15 cellular contexts compared by ENCODE assay signal in the genomic region with DNA sequence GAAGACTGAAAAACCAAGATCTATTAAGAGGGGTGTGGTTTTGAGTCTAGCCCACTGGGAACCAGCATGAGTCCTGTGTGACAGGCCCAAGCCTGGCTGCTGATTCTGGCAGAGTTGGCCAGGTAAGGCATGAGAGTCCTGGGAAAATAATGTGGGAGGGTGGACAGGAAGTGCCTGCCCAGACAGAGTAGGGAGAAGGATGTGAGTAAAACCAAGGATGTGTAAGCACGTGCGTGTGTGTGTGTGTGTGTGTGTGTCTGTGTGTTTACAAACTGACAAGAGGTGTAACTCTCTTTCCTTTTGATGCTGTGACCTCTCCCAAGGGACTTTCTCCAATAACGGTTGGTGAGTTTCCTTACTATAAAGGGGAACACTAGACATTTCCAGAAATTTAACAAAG. TPM values are rescaled to one million over a fixed set of nuclear protein-coding genes. Genes with fewer than 3 reads are reported as not detected.
DNase-seq lines count a peak whose midpoint lies in the region; ATAC-seq, FAIRE-seq and TF ChIP-seq lines count a peak whose summit lies in the region.
"Had no signal": no experiment of that assay in that cellular context is flagged by ENCODE, and none has a peak within 500 bp of the region (broad histone marks: within the 10 kb centered on the region; RNA-seq: fewer than 3 reads in every experiment).

No MANE protein-coding gene starts in this region.

- no TSS peak for BruUV-seq in endothelial cell of umbilical vein (replicated peaks; lab: Mats Ljungman, UMichigan)

- H3K27ac ChIP-seq in OCI-LY3 (ENCODE audit: low read length) = no peak overlapping the region
- H3K27ac ChIP-seq in endothelial cell of umbilical vein (ENCODE audit: insufficient read depth, low read depth, low read length) = no peak overlapping the region
- peak overlapping the region in 1 of 2 donors; percentile 58 for H3K27ac ChIP-seq in coronary artery

- FAIRE-seq in GM12891 (lab: Jason Lieb, UNC) (peak; percentile 56), endothelial cell of umbilical vein (lab: Jason Lieb, UNC) (peak; percentile 72)

- H3K4me2 ChIP-seq in OCI-LY3 (ENCODE audit: low read length) (peak overlapping the region; percentile 45), endothelial cell of umbilical vein (ENCODE audit: insufficient read depth, low read length) (peak overlapping the region; percentile 1)

- H3K36me3 Mint-ChIP-seq in T-helper 17 cell (ENCODE audit: low read depth) = no peaks in the 10 kb centered on the region
- H3K36me3 Mint-ChIP-seq: mesothelial cell of epicardium had no signal

- H3K9ac ChIP-seq in OCI-LY3 (ENCODE audit: low read length) = no peak overlapping the region
- no peak overlapping the region for H3K9ac ChIP-seq in endothelial cell of umbilical vein (replicated peaks; ENCODE audit: extremely low read depth, insufficient read depth, low read length)

- H3K9me1 ChIP-seq in endothelial cell of umbilical vein (replicated peaks; ENCODE audit: control insufficient read depth, extremely low read depth, insufficient read depth, low read length) = no peaks in the 10 kb centered on the region

- no peak overlapping the region for H3K4me3 Mint-ChIP-seq in T-helper 17 cell
- H3K4me3 Mint-ChIP-seq: mesothelial cell of epicardium had no signal

- no peak overlapping the region for H3K27ac Mint-ChIP-seq in T-helper 17 cell

- no peak overlapping the region for H3K4me3 ChIP-seq in OCI-LY3 (ENCODE audit: low read length)
- H3K4me3 ChIP-seq in endothelial cell of umbilical vein (replicated peaks in 1 of 3; ENCODE audit: insufficient read depth in 1 of 3, low read depth in 1 of 3, low read length in 3 of 3) = no peak overlapping the region
- H3K4me3 ChIP-seq in coronary artery = no peak overlapping the region
- H3K4me3 ChIP-seq: HAP-1, spleen had no signal

- CTCF ChIA-PET in endothelial cell of umbilical vein (lab: Charles Lee) = no interaction called here

- TF ChIP-seq POLR2A in GM12891 (IDR thresholded peaks at IDR 0.05; ENCODE audit: low read depth, low read length) (no peak), endothelial cell of umbilical vein (IDR thresholded peaks at IDR 0.05; ENCODE audit: low read depth, low read length) (no peak)

- DNase-seq in GM12891 (ENCODE audit: insufficient read length, low spot score) = no peak
- peak; percentile 59 for DNase-seq in endothelial cell of umbilical vein (ENCODE audit: low read depth, low spot score)
- DNase-seq in omental fat pad (ENCODE audit: low spot score) = peak; percentile 29
- DNase-seq in T-helper 17 cell = no peak
- DNase-seq in globus pallidus (ENCODE audit: low spot score) = no peak
- DNase-seq in stimulated activated CD4-positive, alpha-beta T cell treated with anti-CD3 and anti-CD28 coated beads, Interleukin-2, amount 100 ng/mL, for 24 hours = no peak
- DNase-seq in coronary artery (ENCODE audit: low spot score) = no peak
- DNase-seq: amygdala; NCI-H1105 treated with DMSO at 0.1 percent for 48 hours; spleen; stimulated activated naive CD4-positive, alpha-beta T cell treated with Interleukin-2 at 50 U/mL for 16 hours had no signal

- POLR2A ChIA-PET in endothelial cell of umbilical vein (lab: Charles Lee) = no interaction called here

- no peaks in the 10 kb centered on the region for H3K9me3 ChIP-seq in OCI-LY3 (ENCODE audit: insufficient read depth, low read length)
- no peaks in the 10 kb centered on the region for H3K9me3 ChIP-seq in endothelial cell of umbilical vein (replicated peaks; ENCODE audit: control insufficient read depth, insufficient read depth, low read length)
- no peaks in the 10 kb centered on the region for H3K9me3 ChIP-seq in T-helper 17 cell (ENCODE audit: control insufficient read depth, low read length, poor library complexity, severe bottlenecking)
- H3K9me3 ChIP-seq: HAP-1, spleen had no signal

- H3K4me1 ChIP-seq in OCI-LY3 (ENCODE audit: low read length) = peaks cover 14% of the 10 kb centered on the region
- H3K4me1 ChIP-seq in endothelial cell of umbilical vein (ENCODE audit: control insufficient read depth, extremely low read depth, insufficient read depth, low read length) = peaks cover 17% of the 10 kb centered on the region

- intact Hi-C loops in endothelial cell of umbilical vein (cut with micrococcal nuclease) = loop anchor here (2.0 kb wide), 1 partner anchor 368 kb away; a partner anchor contains a TSS

- dilution Hi-C loops in endothelial cell of umbilical vein (cut with MboI; ENCODE audit: extremely low pct_ligation_motif_present, low sequenced_read_pairs) = no loop called here

- TF ChIP-seq CTCF in OCI-LY3 (IDR thresholded peaks at IDR 0.05; ENCODE audit: low read depth, low read length) (no peak), endothelial cell of umbilical vein (IDR thresholded peaks at IDR 0.05; ENCODE audit: extremely low read depth in 1 of 2, insufficient read depth in 1 of 2, low read depth in 1 of 2, low read length in 2 of 2) (no peak), omental fat pad (IDR thresholded peaks at IDR 0.05) (no peak), coronary artery (IDR thresholded peaks at IDR 0.05) (no peak)

- H3K36me3 ChIP-seq in OCI-LY3 (replicated peaks; ENCODE audit: low read depth, low read length) = no peaks in the 10 kb centered on the region
- H3K36me3 ChIP-seq in endothelial cell of umbilical vein (ENCODE audit: control insufficient read depth in 2 of 2, extremely low read depth in 1 of 2, insufficient read depth in 2 of 2, low read length in 2 of 2) = no peaks in the 10 kb centered on the region
- H3K36me3 ChIP-seq: HAP-1, spleen had no signal

- H4K20me1 ChIP-seq in OCI-LY3 (ENCODE audit: insufficient read depth, low read length) = no peaks in the 10 kb centered on the region
- H4K20me1 ChIP-seq in endothelial cell of umbilical vein (replicated peaks; ENCODE audit: control insufficient read depth, extremely low read depth, insufficient read depth, low read length) = no peaks in the 10 kb centered on the region

- peaks cover 3% of the 10 kb centered on the region for H3K4me1 Mint-ChIP-seq in T-helper 17 cell

- H3K27me3 ChIP-seq in OCI-LY3 (ENCODE audit: low read depth, low read length) = no peaks in the 10 kb centered on the region
- no peaks in the 10 kb centered on the region for H3K27me3 ChIP-seq in endothelial cell of umbilical vein (ENCODE audit: control insufficient read depth in 2 of 2, insufficient read depth in 2 of 2, low read length in 2 of 2)
- H3K27me3 ChIP-seq: spleen had no signal

- ATAC-seq in omental fat pad (ENCODE audit: low FRiP score) = peak; percentile 52
- no peak for ATAC-seq in T-helper 17 cell
- ATAC-seq: Panc1 had no signal

- H3K79me2 ChIP-seq in OCI-LY3 (ENCODE audit: low read length) (no peaks in the 10 kb centered on the region), endothelial cell of umbilical vein (ENCODE audit: control insufficient read depth, insufficient read depth, low read length) (no peaks in the 10 kb centered on the region)

- H2AFZ ChIP-seq in OCI-LY3 (ENCODE audit: low read depth, low read length) = no peak overlapping the region
- peak overlapping the region; percentile 9 for H2AFZ ChIP-seq in endothelial cell of umbilical vein (ENCODE audit: low read depth, low read length)

- H3K27me3 Mint-ChIP-seq in T-helper 17 cell = peaks cover 2% of the 10 kb centered on the region

TF ChIP-seq in GM12891, 5 proteins besides CTCF, POLR2A, EP300 and RAD21:
- TF ChIP-seq POU2F2 (IDR thresholded peaks at IDR 0.05; ENCODE audit: low read depth, low read length) (no peak), SPI1 (IDR thresholded peaks at IDR 0.05; ENCODE audit: low read depth, low read length) (no peak), POLR2AphosphoS5 (IDR thresholded peaks at IDR 0.05; ENCODE audit: low read depth, low read length) (no peak), TAF1 (IDR thresholded peaks at IDR 0.05; ENCODE audit: low read depth, low read length) (no peak), PAX5 (IDR thresholded peaks at IDR 0.05; ENCODE audit: insufficient read depth, low read length, severe bottlenecking) (no peak)

TF ChIP-seq in endothelial cell of umbilical vein, 7 proteins besides CTCF, POLR2A, EP300 and RAD21:
- no peak for TF ChIP-seq POLR2AphosphoS5 (IDR thresholded peaks at IDR 0.05; ENCODE audit: insufficient read depth, low read depth, low read length)
- TF ChIP-seq, protein P1, sequence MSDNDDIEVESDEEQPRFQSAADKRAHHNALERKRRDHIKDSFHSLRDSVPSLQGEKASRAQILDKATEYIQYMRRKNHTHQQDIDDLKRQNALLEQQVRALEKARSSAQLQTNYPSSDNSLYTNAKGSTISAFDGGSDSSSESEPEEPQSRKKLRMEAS (IDR thresholded peaks at IDR 0.05; ENCODE audit: insufficient read depth, insufficient read length) = peak; percentile 34
- TF ChIP-seq JUN (IDR thresholded peaks at IDR 0.05; ENCODE audit: borderline replicate concordance, insufficient read depth, insufficient read length, low read depth) = no peak
- no peak for TF ChIP-seq EZH2 (IDR thresholded peaks at IDR 0.05; ENCODE audit: borderline replicate concordance, low read depth, low read length, severe bottlenecking)
- peak; percentile 15 for TF ChIP-seq FOS (IDR thresholded peaks at IDR 0.05; ENCODE audit: borderline replicate concordance, insufficient read depth, low read length)
- TF ChIP-seq GATA2 (IDR thresholded peaks at IDR 0.05; ENCODE audit: insufficient read depth, insufficient read length, low read depth, low read length) = no peak
- TF ChIP-seq MYC (IDR thresholded peaks at IDR 0.05; ENCODE audit: low read depth, low read length) = no peak

RNA-seq across cellular contexts. Expression of a gene that starts 15.6 kb away (rescaled TPM):
- polyA plus RNA-seq in GM12891 (2012; ENCODE audit: low read depth, missing spikeins) = 5.0 TPM
- total RNA-seq in endothelial cell of umbilical vein (21.7 and 25.8 TPM in 2 replicates), omental fat pad (100 to 1,000 TPM in 1 of 4 donors, 10 to 100 TPM in 3; 34.8 to 113 (median 85.2) TPM), T-helper 17 cell (1 to 10 TPM; 8.4 to 8.7 TPM)
- polyA plus RNA-seq in endothelial cell of umbilical vein = 12.5 and 13.3 TPM in 2 replicates
- polyA plus RNA-seq in endothelial cell of umbilical vein (2011; cell fraction: cytosol; rRNA removed) = 14.5 and 15.7 TPM in 2 replicates
- polyA plus RNA-seq in endothelial cell of umbilical vein (2011; cell fraction: nucleus; rRNA removed) = 19.2 and 20.3 TPM in 2 replicates
- polyA plus RNA-seq in endothelial cell of umbilical vein (2012) = 17.4 and 20.3 TPM in 2 replicates
- 27.3 and 32.4 TPM in 2 replicates for polyA minus RNA-seq in endothelial cell of umbilical vein
- 14.3 TPM for polyA minus RNA-seq in endothelial cell of umbilical vein (2011; cell fraction: cytosol; rRNA and poly(A)+ RNA removed)
- polyA minus RNA-seq in endothelial cell of umbilical vein (2011; cell fraction: nucleus; rRNA and poly(A)+ RNA removed) = 15.1 and 20.7 TPM in 2 replicates

Comparison
In these comparisons a context has a peak if more than half of its experiments do, and no peak if none do; other contexts are left out.
1. DNase-seq: peak in endothelial cell of umbilical vein (single experiment) and omental fat pad (single experiment); none in GM12891 (single experiment), T-helper 17 cell (0 of 3), globus pallidus (single experiment), stimulated activated CD4-positive, alpha-beta T cell treated with anti-CD3 and anti-CD28 coated beads, Interleukin-2, amount 100 ng/mL, for 24 hours (0 of 2) and coronary artery (single experiment).